In genomic region chr6:25971187-25971811, GRCh38 we compare ENCODE assay signal across 9 cellular contexts. TPM values are rescaled to one million over a fixed set of nuclear protein-coding genes. Genes with fewer than 3 reads are reported as not detected.
DNase-seq lines count a peak whose midpoint lies in the region; ATAC-seq and TF ChIP-seq lines count a peak whose summit lies in the region.
"Had no signal": no experiment of that assay in that cellular context is flagged by ENCODE, and none has a peak within 500 bp of the region (broad histone marks: within the 10 kb centered on the region; RNA-seq: fewer than 3 reads in every experiment).

No MANE protein-coding gene starts in this region.

- H3K27ac ChIP-seq in tibial artery (peak overlapping the region; percentile 47 to 62), transverse colon (peak overlapping the region in 1 of 4 donors; percentile 32)
- H3K27ac ChIP-seq: C4-2B had no signal

- H3K4me1 Mint-ChIP-seq in activated CD4-positive, alpha-beta T cell treated with anti-CD3 and anti-CD28 coated beads, Interleukin-2, amount 10 ng/mL, durations not matched to agents 24 days and 14 days: peaks cover 52% of the 10 kb centered on the region
- H3K4me1 Mint-ChIP-seq in activated naive CD8-positive, alpha-beta T cell treated with anti-CD3 and anti-CD28 coated beads for 36 hours: peaks cover 47% of the 10 kb centered on the region

- no peak overlapping the region for H3K4me3 ChIP-seq in tibial artery
- H3K4me3 ChIP-seq in transverse colon: no peak overlapping the region

- H3K27ac Mint-ChIP-seq in activated CD4-positive, alpha-beta T cell treated with anti-CD3 and anti-CD28 coated beads, Interleukin-2, amount 10 ng/mL, durations not matched to agents 24 days and 14 days: peak overlapping the region; percentile 30
- H3K27ac Mint-ChIP-seq in activated naive CD8-positive, alpha-beta T cell treated with anti-CD3 and anti-CD28 coated beads for 36 hours: peak overlapping the region; percentile 18

- H3K4me1 ChIP-seq in tibial artery: peaks cover 0 to 55% (median 40%) of the 10 kb centered on the region in 4 donors
- peaks cover 4 to 32% (median 10%) of the 10 kb centered on the region in 4 donors for H3K4me1 ChIP-seq in transverse colon

- no peaks in the 10 kb centered on the region for H3K27me3 Mint-ChIP-seq in activated CD4-positive, alpha-beta T cell treated with anti-CD3 and anti-CD28 coated beads, Interleukin-2, amount 10 ng/mL, durations not matched to agents 24 days and 14 days
- no peaks in the 10 kb centered on the region for H3K27me3 Mint-ChIP-seq in activated naive CD8-positive, alpha-beta T cell treated with anti-CD3 and anti-CD28 coated beads for 36 hours

- peak overlapping the region; percentile 6 for H3K4me3 Mint-ChIP-seq in activated CD4-positive, alpha-beta T cell treated with anti-CD3 and anti-CD28 coated beads, Interleukin-2, amount 10 ng/mL, durations not matched to agents 24 days and 14 days
- H3K4me3 Mint-ChIP-seq in activated naive CD8-positive, alpha-beta T cell treated with anti-CD3 and anti-CD28 coated beads for 36 hours: no peak overlapping the region

- TF ChIP-seq EP300 in transverse colon (IDR thresholded peaks at IDR 0.05; ENCODE audit: low read depth): no peak

- 96% methylated on average over 1 of the region's 1 CpG; no CpG with 5 or more reads in 1 of the 2 donors for WGBS in transverse colon (ENCODE audit: low coverage in 1 of 2), 2 donors

- no peaks in the 10 kb centered on the region for H3K9me3 Mint-ChIP-seq in activated CD4-positive, alpha-beta T cell treated with anti-CD3 and anti-CD28 coated beads, Interleukin-2, amount 10 ng/mL, durations not matched to agents 24 days and 14 days
- peaks cover 2% of the 10 kb centered on the region for H3K9me3 Mint-ChIP-seq in activated naive CD8-positive, alpha-beta T cell treated with anti-CD3 and anti-CD28 coated beads for 36 hours

- TF ChIP-seq POLR2A in transverse colon (IDR thresholded peaks at IDR 0.05): no peak

- TF ChIP-seq CTCF in tibial artery (IDR thresholded peaks at IDR 0.05): no peak
- TF ChIP-seq CTCF in transverse colon (IDR thresholded peaks at IDR 0.05): no peak

- ATAC-seq in HG02571 (IDR thresholded peaks at IDR 0.05; ENCODE audit: unreplicated experiment) (no peak), HG03460 (IDR thresholded peaks at IDR 0.05; ENCODE audit: unreplicated experiment) (no peak)

- peaks cover 81% of the 10 kb centered on the region for H3K36me3 Mint-ChIP-seq in activated CD4-positive, alpha-beta T cell treated with anti-CD3 and anti-CD28 coated beads, Interleukin-2, amount 10 ng/mL, durations not matched to agents 24 days and 14 days (ENCODE audit: low read depth)
- H3K36me3 Mint-ChIP-seq in activated naive CD8-positive, alpha-beta T cell treated with anti-CD3 and anti-CD28 coated beads for 36 hours: peaks cover 62% of the 10 kb centered on the region

- no peak for DNase-seq in activated CD4-positive, alpha-beta T cell treated with anti-CD3 and anti-CD28 coated beads, Interleukin-2, amount 10 ng/mL, durations not matched to agents 24 days and 14 days
- no peak for DNase-seq in activated CD4-positive, alpha-beta T cell treated with anti-CD3 and anti-CD28 coated beads for 1 hour
- no peak for DNase-seq in activated naive CD8-positive, alpha-beta T cell treated with anti-CD3 and anti-CD28 coated beads for 36 hours
- DNase-seq in kidney glomerular epithelial cell (lab: John Stamatoyannopoulos, UW): peak; percentile 99
- DNase-seq in tibial artery: peak; percentile 55 to 78
- DNase-seq in transverse colon: no peak

- H3K36me3 ChIP-seq in tibial artery: peaks cover 73 to 86% (median 74%) of the 10 kb centered on the region in 3 donors
- peaks cover 3 to 80% (median 43%) of the 10 kb centered on the region in 4 donors for H3K36me3 ChIP-seq in transverse colon

- H3K27me3 ChIP-seq in tibial artery: no peaks in the 10 kb centered on the region
- H3K27me3 ChIP-seq in transverse colon: no peaks in the 10 kb centered on the region

- intact Hi-C loops in activated CD4-positive, alpha-beta T cell treated with anti-CD3 and anti-CD28 coated beads, Interleukin-2, amount 10 ng/mL, durations not matched to agents 24 days and 14 days (cut with micrococcal nuclease): no loop called here
- intact Hi-C loops in tibial artery (cut with DNase I; ENCODE audit: low total_unique reads): no loop called here
- intact Hi-C loops in transverse colon (cut with DNase I; ENCODE audit: low total_unique reads): no loop called here

- in situ Hi-C loops in transverse colon (cut with MboI; ENCODE audit: low pct_ligation_motif_present in 1 of 4, low pct_unique_long_range_greater_than_20kb in 1 of 4, low sequenced_read_pairs in 3 of 4): no loop called here

- no peaks in the 10 kb centered on the region for H3K9me3 ChIP-seq in tibial artery
- H3K9me3 ChIP-seq in transverse colon: no peaks in the 10 kb centered on the region

RNA-seq across cellular contexts. Expression of gene TRIM38, which starts 8.7 kb away (rescaled TPM):
- 23.0 and 24.5 TPM in 2 replicates for total RNA-seq in activated CD4-positive, alpha-beta T cell treated with anti-CD3 and anti-CD28 coated beads, Interleukin-2, amount 10 ng/mL, durations not matched to agents 24 days and 14 days
- total RNA-seq in activated naive CD8-positive, alpha-beta T cell treated with anti-CD3 and anti-CD28 coated beads for 36 hours: 1 to 10 TPM; 8.1 to 8.2 TPM
- 10 to 100 TPM in 2 of 4 donors, 1 to 10 TPM in 2; 9.4 to 14.4 (median 9.9) TPM for total RNA-seq in transverse colon

RNA-seq across cellular contexts. Expression of gene SLC17A2, which starts 40.8 kb away (rescaled TPM):
- 0.14 TPM in 1 of 2 replicates, not detected in the other for total RNA-seq in activated CD4-positive, alpha-beta T cell treated with anti-CD3 and anti-CD28 coated beads, Interleukin-2, amount 10 ng/mL, durations not matched to agents 24 days and 14 days
- total RNA-seq in activated naive CD8-positive, alpha-beta T cell treated with anti-CD3 and anti-CD28 coated beads for 36 hours: not detected
- total RNA-seq in transverse colon: not detected

Comparison
In these comparisons a context has a peak if more than half of its experiments do, and no peak if none do; other contexts are left out.
1. DNase-seq: peak in kidney glomerular epithelial cell (single experiment) and tibial artery (2 of 2); none in activated CD4-positive, alpha-beta T cell treated with anti-CD3 and anti-CD28 coated beads, Interleukin-2, amount 10 ng/mL, durations not matched to agents 24 days and 14 days (single experiment), activated CD4-positive, alpha-beta T cell treated with anti-CD3 and anti-CD28 coated beads for 1 hour (single experiment), activated naive CD8-positive, alpha-beta T cell treated with anti-CD3 and anti-CD28 coated beads for 36 hours (single experiment) and transverse colon (single experiment).